1 cellular context compared by ENCODE assay signal in the genomic region with DNA sequence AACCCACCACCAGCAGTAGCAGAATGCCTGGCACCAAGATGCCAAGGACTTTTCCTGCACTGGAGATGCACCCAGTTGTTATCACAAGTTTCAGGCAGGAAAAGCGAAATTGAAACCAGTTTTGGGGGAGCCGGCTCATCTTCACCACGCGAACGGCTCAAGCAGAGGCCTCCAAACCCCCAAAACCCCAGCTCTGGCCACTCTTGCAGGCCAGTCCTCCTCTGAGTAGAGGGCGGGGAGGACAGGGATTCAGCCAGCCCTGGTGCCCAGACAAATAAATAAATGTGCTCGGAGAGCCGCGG.
TF ChIP-seq lines count a peak whose summit lies in the region.

No MANE protein-coding gene starts in this region.

TF ChIP-seq in IMR-90, 13 proteins besides CTCF, POLR2A, EP300 and RAD21:
- TF ChIP-seq CEBPB (IDR thresholded peaks at IDR 0.05; ENCODE audit: low read depth, low read length) (no peak), BHLHE40 (IDR thresholded peaks at IDR 0.05; ENCODE audit: low read depth, low read length) (no peak), RCOR1 (IDR thresholded peaks at IDR 0.05; ENCODE audit: insufficient replicate concordance, low read length) (no peak), SMC3 (IDR thresholded peaks at IDR 0.05; ENCODE audit: low read depth, low read length) (no peak), RFX5 (IDR thresholded peaks at IDR 0.05; ENCODE audit: low read depth, low read length) (no peak)
- TF ChIP-seq, protein P1, sequence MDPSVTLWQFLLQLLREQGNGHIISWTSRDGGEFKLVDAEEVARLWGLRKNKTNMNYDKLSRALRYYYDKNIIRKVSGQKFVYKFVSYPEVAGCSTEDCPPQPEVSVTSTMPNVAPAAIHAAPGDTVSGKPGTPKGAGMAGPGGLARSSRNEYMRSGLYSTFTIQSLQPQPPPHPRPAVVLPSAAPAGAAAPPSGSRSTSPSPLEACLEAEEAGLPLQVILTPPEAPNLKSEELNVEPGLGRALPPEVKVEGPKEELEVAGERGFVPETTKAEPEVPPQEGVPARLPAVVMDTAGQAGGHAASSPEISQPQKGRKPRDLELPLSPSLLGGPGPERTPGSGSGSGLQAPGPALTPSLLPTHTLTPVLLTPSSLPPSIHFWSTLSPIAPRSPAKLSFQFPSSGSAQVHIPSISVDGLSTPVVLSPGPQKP (IDR thresholded peaks at IDR 0.05; ENCODE audit: borderline replicate concordance, low read depth, low read length): no peak
TF ChIP-seq in IMR-90: peak in this region for 0.
